20 cellular contexts compared by ENCODE assay signal in genomic region chr10:62894156-62894555, GRCh38.
DNase-seq lines count a peak whose midpoint lies in the region; ATAC-seq and TF ChIP-seq lines count a peak whose summit lies in the region.
"Had no signal": no experiment of that assay in that cellular context is flagged by ENCODE, and none has a peak within 500 bp of the region (broad histone marks: within the 10 kb centered on the region; RNA-seq: fewer than 3 reads in every experiment).

No MANE protein-coding gene starts in this region.

- POLR2A ChIA-PET in CD4-positive, alpha-beta T cell (lab: Charles Lee) = no interaction called here
- POLR2A ChIA-PET in activated CD4-positive, alpha-beta memory T cell treated with anti-CD3 and anti-CD28 coated beads for 36 hours (lab: Charles Lee) = no interaction called here

- no peak overlapping the region for H3K27ac Mint-ChIP-seq in CD4-positive, alpha-beta T cell
- no peak overlapping the region for H3K27ac Mint-ChIP-seq in activated CD4-positive, alpha-beta memory T cell treated with anti-CD3 and anti-CD28 coated beads for 36 hours
- H3K27ac Mint-ChIP-seq: B cell; CD4-positive, CD25-positive, alpha-beta regulatory T cell; CD8-positive, alpha-beta memory T cell had no signal

- no peaks in the 10 kb centered on the region for H3K79me2 ChIP-seq in ACC112 (ENCODE audit: control insufficient read depth, insufficient read depth, low read length, unreplicated experiment)

- WGBS in thyroid gland, 2 donors = 30 to 33% methylated on average over 3 of the region's 3 CpGs

- H3K4me3 Mint-ChIP-seq in CD4-positive, alpha-beta T cell = no peak overlapping the region
- no peak overlapping the region for H3K4me3 Mint-ChIP-seq in activated CD4-positive, alpha-beta memory T cell treated with anti-CD3 and anti-CD28 coated beads for 36 hours
- H3K4me3 Mint-ChIP-seq: B cell; CD4-positive, CD25-positive, alpha-beta regulatory T cell; CD8-positive, alpha-beta memory T cell had no signal

- peaks cover under 1% of the 10 kb centered on the region for H3K27me3 Mint-ChIP-seq in CD4-positive, alpha-beta T cell
- peaks cover 9% of the 10 kb centered on the region for H3K27me3 Mint-ChIP-seq in activated CD4-positive, alpha-beta memory T cell treated with anti-CD3 and anti-CD28 coated beads for 36 hours

- DNase-seq in COLO668 (lab: John Stamatoyannopoulos, UW; ENCODE audit: unreplicated experiment) (peak; percentile 10), kidney tubule cell (ENCODE audit: low spot score) (peak; percentile 55), thyroid gland (peak; percentile 76 to 78), GOT3 (lab: John Stamatoyannopoulos, UW) (no peak)
- no peak for DNase-seq in CD4-positive, alpha-beta T cell
- no peak for DNase-seq in activated CD4-positive, alpha-beta memory T cell treated with anti-CD3 and anti-CD28 coated beads for 36 hours
- DNase-seq: Calu3; CD4-positive, CD25-positive, alpha-beta regulatory T cell; CD8-positive, alpha-beta memory T cell; COR-L47; DMS79; EL; GDM1; H7; HCEC 1CT had no signal

- CTCF ChIA-PET in CD4-positive, alpha-beta T cell (lab: Charles Lee) = no interaction called here
- CTCF ChIA-PET in activated CD4-positive, alpha-beta memory T cell treated with anti-CD3 and anti-CD28 coated beads for 36 hours (lab: Charles Lee) = no interaction called here

- intact Hi-C loops in thyroid gland (cut with DNase I) = no loop called here
- intact Hi-C loops in CD4-positive, alpha-beta T cell (cut with DNase I, micrococcal nuclease) = no loop called here
- intact Hi-C loops in activated CD4-positive, alpha-beta memory T cell treated with anti-CD3 and anti-CD28 coated beads for 36 hours (cut with micrococcal nuclease) = no loop called here

- no peak overlapping the region for H3K4me3 ChIP-seq in ACC112 (ENCODE audit: low read depth, low read length)
- no peak overlapping the region for H3K4me3 ChIP-seq in thyroid gland (replicated peaks in 1 of 3)
- H3K4me3 ChIP-seq: BLaER1, GM12878 had no signal

- TF ChIP-seq CTCF in thyroid gland (IDR thresholded peaks at IDR 0.05) = no peak
- no peak for TF ChIP-seq CTCF in CD4-positive, alpha-beta T cell (IDR thresholded peaks at IDR 0.05)

- H3K27ac ChIP-seq in ACC112 (ENCODE audit: low read depth, low read length) (0 out of 2 replicates have a peak overlapping the region, but pooled peaks have one; percentile 27), thyroid gland (no peak overlapping the region)
- H3K27ac ChIP-seq in CD4-positive, alpha-beta T cell (ENCODE audit: low read depth, low read length) = no peak overlapping the region
- H3K27ac ChIP-seq: BLaER1, C4-2B had no signal

- H3K9me3 Mint-ChIP-seq in CD4-positive, alpha-beta T cell = no peaks in the 10 kb centered on the region
- no peaks in the 10 kb centered on the region for H3K9me3 Mint-ChIP-seq in activated CD4-positive, alpha-beta memory T cell treated with anti-CD3 and anti-CD28 coated beads for 36 hours
- H3K9me3 Mint-ChIP-seq: CD4-positive, CD25-positive, alpha-beta regulatory T cell; CD8-positive, alpha-beta memory T cell had no signal

- no peaks in the 10 kb centered on the region for H3K4me1 Mint-ChIP-seq in CD4-positive, alpha-beta T cell (ENCODE audit: low read depth)
- peaks cover 3% of the 10 kb centered on the region for H3K4me1 Mint-ChIP-seq in activated CD4-positive, alpha-beta memory T cell treated with anti-CD3 and anti-CD28 coated beads for 36 hours (ENCODE audit: low read depth)
- H3K4me1 Mint-ChIP-seq: B cell; CD4-positive, CD25-positive, alpha-beta regulatory T cell; CD8-positive, alpha-beta memory T cell had no signal

- no peak for TF ChIP-seq POLR2A in thyroid gland (IDR thresholded peaks at IDR 0.05)

- H3K9me3 ChIP-seq in thyroid gland = no peaks in the 10 kb centered on the region
- H3K9me3 ChIP-seq in CD4-positive, alpha-beta T cell (ENCODE audit: control insufficient read depth, low read length) = no peaks in the 10 kb centered on the region
- H3K9me3 ChIP-seq: BLaER1 had no signal

- no peaks in the 10 kb centered on the region for H3K36me3 Mint-ChIP-seq in CD4-positive, alpha-beta T cell (ENCODE audit: low read depth)
- no peaks in the 10 kb centered on the region for H3K36me3 Mint-ChIP-seq in activated CD4-positive, alpha-beta memory T cell treated with anti-CD3 and anti-CD28 coated beads for 36 hours
- H3K36me3 Mint-ChIP-seq: CD4-positive, CD25-positive, alpha-beta regulatory T cell had no signal

- H3K4me1 ChIP-seq in ACC112 (ENCODE audit: control insufficient read depth, insufficient read depth, low read length, unreplicated experiment) (peaks cover 12% of the 10 kb centered on the region), thyroid gland (no peaks in the 10 kb centered on the region)

- no peaks in the 10 kb centered on the region for H3K36me3 ChIP-seq in ACC112 (ENCODE audit: insufficient read depth, low read length)
- no peaks in the 10 kb centered on the region for H3K36me3 ChIP-seq in thyroid gland
- H3K36me3 ChIP-seq: BLaER1 had no signal

- H3K27me3 ChIP-seq in ACC112 (ENCODE audit: insufficient read depth, low read length) (no peaks in the 10 kb centered on the region), thyroid gland (no peaks in the 10 kb centered on the region)
- no peaks in the 10 kb centered on the region for H3K27me3 ChIP-seq in CD4-positive, alpha-beta T cell (ENCODE audit: control insufficient read depth, insufficient read depth, low read length)
- H3K27me3 ChIP-seq: BLaER1 had no signal

- H2AFZ ChIP-seq in ACC112 (ENCODE audit: low read length, unreplicated experiment) = no peak overlapping the region

- ATAC-seq in CD4-positive, alpha-beta T cell (ENCODE audit: poor library complexity) = no peak
- ATAC-seq: GM12878 had no signal

Comparison
In these comparisons a context has a peak if more than half of its experiments do, and no peak if none do; other contexts are left out.
1. DNase-seq: peak in COLO668 (single experiment), kidney tubule cell (single experiment) and thyroid gland (2 of 2); none in GOT3 (single experiment), CD4-positive, alpha-beta T cell (0 of 10) and activated CD4-positive, alpha-beta memory T cell treated with anti-CD3 and anti-CD28 coated beads for 36 hours (single experiment).